In genomic region chr4:113758361-113758760, GRCh38 we compare ENCODE assay signal across 8 cellular contexts. TPM values are rescaled to one million over a fixed set of nuclear protein-coding genes. Genes with fewer than 3 reads are reported as not detected.
DNase-seq lines count a peak whose midpoint lies in the region; ATAC-seq, FAIRE-seq and TF ChIP-seq lines count a peak whose summit lies in the region.

No MANE protein-coding gene starts in this region.

- H3K27me3 ChIP-seq in CD4-positive, alpha-beta memory T cell (ENCODE audit: insufficient read depth, low read length), result no peaks in the 10 kb centered on the region
- H3K27me3 ChIP-seq in IMR-90 (ENCODE audit: control insufficient read depth, insufficient read depth, low read length) (no peaks in the 10 kb centered on the region), GM12878 (replicated peaks in 1 of 2; ENCODE audit: control insufficient read depth in 2 of 2, insufficient read depth in 2 of 2, low read length in 1 of 2) (no peaks in the 10 kb centered on the region), esophagus squamous epithelium (no peaks in the 10 kb centered on the region)

- no peaks in the 10 kb centered on the region for H3K27me3 Mint-ChIP-seq in CD4-positive, alpha-beta memory T cell
- H3K27me3 Mint-ChIP-seq in nephron progenitor cell (ENCODE audit: low read depth, poor library complexity), result no peaks in the 10 kb centered on the region

- no peaks in the 10 kb centered on the region for H3K9me3 ChIP-seq in CD4-positive, alpha-beta memory T cell (ENCODE audit: control insufficient read depth in 1 of 2, low read length in 2 of 2)
- H3K9me3 ChIP-seq in IMR-90 (ENCODE audit: control insufficient read depth, insufficient read depth, low read length) (no peaks in the 10 kb centered on the region), GM12878 (replicated peaks; ENCODE audit: control insufficient read depth, insufficient read depth, low read length) (no peaks in the 10 kb centered on the region), esophagus squamous epithelium (no peaks in the 10 kb centered on the region)

- no CpG with 5 or more reads among the region's 5 CpGs for WGBS in IMR-90 (ENCODE audit: extremely low coverage in 2 of 2, insufficient read length in 1 of 2), 2 experiments
- WGBS in GM12878 (ENCODE audit: insufficient coverage, insufficient replicate concordance, low lambda C conversion rate, missing lambda C conversion rate), result 95% methylated on average over 5 of the region's 5 CpGs
- 78 to 80% methylated on average over 5 of the region's 5 CpGs for WGBS in esophagus squamous epithelium, 2 donors

- H4K8ac ChIP-seq in IMR-90 (ENCODE audit: low read depth in 2 of 2, low read length in 2 of 2), result no peak overlapping the region; a peak in 1 of 4 replicates

- TF ChIP-seq EP300 in GM12878 (IDR thresholded peaks at IDR 0.05; ENCODE audit: borderline replicate concordance in 1 of 2, control insufficient read depth in 1 of 2, low read depth in 2 of 2, low read length in 2 of 2), result no peak

- POLR2A ChIA-PET in CD4-positive, alpha-beta memory T cell (lab: Charles Lee; ENCODE audit: partially characterized antibody), result interaction anchor here (0.9 to 1.6 kb wide), 2 partner anchors 80 to 211 kb away, joined by 4 to 5 read pairs; no protein-coding TSS in a partner anchor
- POLR2A ChIA-PET in IMR-90 (lab: Charles Lee; ENCODE audit: unreplicated experiment), result no interaction called here
- POLR2A ChIA-PET in GM12878 (lab: Charles Lee), result interaction anchor here (0.7 to 2.3 kb wide), 2 partner anchors 116 to 194 kb away, joined by 3 to 5 read pairs; no protein-coding TSS in a partner anchor

- peak overlapping the region; percentile 81 for H2BK5ac ChIP-seq in IMR-90 (ENCODE audit: low read depth, low read length, poor library complexity, severe bottlenecking)

- H3K9ac ChIP-seq in IMR-90 (ENCODE audit: low read depth, low read length) (peak overlapping the region; percentile 28; the same call in 1 of the 2 replicates), GM12878 (ENCODE audit: control insufficient read depth, insufficient read depth, low read length) (peak overlapping the region; percentile 91)

- H3K36me3 ChIP-seq in CD4-positive, alpha-beta memory T cell (ENCODE audit: insufficient read depth, low read length), result no peaks in the 10 kb centered on the region
- H3K36me3 ChIP-seq in IMR-90 (ENCODE audit: control insufficient read depth, insufficient read depth, low read length) (no peaks in the 10 kb centered on the region), GM12878 (ENCODE audit: control insufficient read depth in 2 of 2, insufficient read depth in 2 of 2, low read length in 1 of 2) (no peaks in the 10 kb centered on the region), esophagus squamous epithelium (peaks cover 0 to 10% (median 0%) of the 10 kb centered on the region in 3 donors)

- no peak overlapping the region for H3K18ac ChIP-seq in IMR-90 (ENCODE audit: low read depth, low read length)

- peaks cover 5 to 20% of the 10 kb centered on the region in 2 experiments; a peak in 3 of 4 replicates for H3K79me1 ChIP-seq in IMR-90 (ENCODE audit: low read depth in 1 of 2, low read length in 2 of 2)

- peaks cover 28 to 73% (median 33%) of the 10 kb centered on the region in 4 donors for H3K4me1 Mint-ChIP-seq in CD4-positive, alpha-beta memory T cell
- H3K4me1 Mint-ChIP-seq in nephron progenitor cell, result peaks cover 37% of the 10 kb centered on the region

- H3K4ac ChIP-seq in IMR-90 (ENCODE audit: low read depth, low read length), result no peak overlapping the region

- in situ Hi-C loops in IMR-90 (cut with MboI; ENCODE audit: low sequenced_read_pairs), result loop anchor here (10.0 kb wide), 1 partner anchor 214 kb away; no protein-coding TSS in a partner anchor
- in situ Hi-C loops in GM12878 (cut with MboI), result no loop called here

- H2BK15ac ChIP-seq in IMR-90 (ENCODE audit: low read depth, low read length), result no peak overlapping the region

- H4K20me1 ChIP-seq in IMR-90 (ENCODE audit: insufficient read depth, low read length), result no peaks in the 10 kb centered on the region; the same call in 1 of the 2 replicates
- no peaks in the 10 kb centered on the region for H4K20me1 ChIP-seq in GM12878 (ENCODE audit: control insufficient read depth, insufficient read depth)

- no peak for FAIRE-seq in GM12878 (lab: Jason Lieb, UNC)

- TF ChIP-seq RAD21 in IMR-90 (IDR thresholded peaks at IDR 0.05; ENCODE audit: low read length) (no peak), GM12878 (IDR thresholded peaks at IDR 0.05; ENCODE audit: insufficient read depth, low read depth, low read length) (no peak)

- H3K4me1 ChIP-seq in CD4-positive, alpha-beta memory T cell (ENCODE audit: insufficient read depth, low read length), result peaks cover 48% of the 10 kb centered on the region
- 0 out of 2 replicates have a peak, but pooled peaks cover 1% of the 10 kb centered on the region for H3K4me1 ChIP-seq in IMR-90 (ENCODE audit: control insufficient read depth, insufficient read depth, low read length)
- no peaks in the 10 kb centered on the region for H3K4me1 ChIP-seq in GM12878 (ENCODE audit: control insufficient read depth, insufficient read depth, low read length)
- peaks cover 0 to 44% (median 30%) of the 10 kb centered on the region in 3 donors for H3K4me1 ChIP-seq in esophagus squamous epithelium

- peak overlapping the region; percentile 78 for H3K4me2 ChIP-seq in IMR-90 (ENCODE audit: low read depth, low read length)
- H3K4me2 ChIP-seq in GM12878 (ENCODE audit: control insufficient read depth, insufficient read depth), result peak overlapping the region; percentile 69

- no peak overlapping the region for H3K23ac ChIP-seq in IMR-90 (ENCODE audit: low read depth, low read length)

- H3K27ac Mint-ChIP-seq in CD4-positive, alpha-beta memory T cell, result peak overlapping the region in 4 of 7 donors; percentile 24 to 77 (median 34)
- no peak overlapping the region for H3K27ac Mint-ChIP-seq in nephron progenitor cell

- no peak overlapping the region for H2AFZ ChIP-seq in IMR-90 (replicated peaks; ENCODE audit: low read length, poor library complexity)
- no peak overlapping the region for H2AFZ ChIP-seq in GM12878 (ENCODE audit: control insufficient read depth, low read depth, low read length)

- no peak overlapping the region for H2AK9ac ChIP-seq in IMR-90 (replicated peaks; ENCODE audit: low read depth, low read length, poor library complexity)

- no peak overlapping the region for H4K5ac ChIP-seq in IMR-90 (ENCODE audit: low read depth, low read length)

- intact Hi-C loops in CD4-positive, alpha-beta memory T cell (cut with micrococcal nuclease), result no loop called here
- intact Hi-C loops in IMR-90 (cut with micrococcal nuclease) (loop anchor here (1.0 to 5.0 kb wide), 2 partner anchors 76 to 290 kb away; no protein-coding TSS in a partner anchor), GM12878 (cut with micrococcal nuclease; ENCODE audit: unreplicated experiment) (no loop called here), esophagus squamous epithelium (cut with DNase I) (no loop called here)

- ATAC-seq in IMR-90 (ENCODE audit: low read depth) (no peak), GM12878 (no peak), HG03097 (IDR thresholded peaks at IDR 0.05; ENCODE audit: low FRiP score, unreplicated experiment) (no peak)

- H3K4me3 ChIP-seq in CD4-positive, alpha-beta memory T cell (ENCODE audit: low read length in 2 of 2), result no peak overlapping the region
- H3K4me3 ChIP-seq in IMR-90 (ENCODE audit: insufficient read depth, low read depth, low read length) (peak overlapping the region; percentile 23; the same call in 1 of the 2 replicates), GM12878 (peak overlapping the region; percentile 75), esophagus squamous epithelium (peak overlapping the region in 1 of 4 donors; percentile 84)

- CTCF ChIA-PET in CD4-positive, alpha-beta memory T cell (lab: Charles Lee; ENCODE audit: partially characterized antibody), result interaction anchor here (0.7 to 3.2 kb wide), 2 partner anchors 15 to 210 kb away, joined by 3 to 24 read pairs; no protein-coding TSS in a partner anchor
- CTCF ChIA-PET in IMR-90 (lab: Yijun Ruan, JAX) (interaction anchor here (1.0 to 1.4 kb wide), 2 partner anchors 211 to 363 kb away, joined by 3 to 7 read pairs; no protein-coding TSS in a partner anchor), GM12878 (lab: Yijun Ruan, JAX) (interaction anchor here (0.7 to 3.5 kb wide), 8 partner anchors 68 to 363 kb away, joined by 3 to 35 read pairs (median 3); no protein-coding TSS in a partner anchor)

- H3K36me3 Mint-ChIP-seq in CD4-positive, alpha-beta memory T cell, result peaks cover 9 to 28% of the 10 kb centered on the region in 2 donors
- H3K36me3 Mint-ChIP-seq in nephron progenitor cell (ENCODE audit: low read depth), result no peaks in the 10 kb centered on the region

- no peak overlapping the region for H3K27ac ChIP-seq in CD4-positive, alpha-beta memory T cell (ENCODE audit: low read depth, low read length)
- H3K27ac ChIP-seq in IMR-90 (ENCODE audit: insufficient read depth, low read length) (no peak overlapping the region; the same call in 1 of the 2 replicates), GM12878 (ENCODE audit: control insufficient read depth, insufficient read depth) (peak overlapping the region; percentile 69), esophagus squamous epithelium (no peak overlapping the region)

- peak overlapping the region; percentile 11; the same call in 1 of the 2 replicates for H3K14ac ChIP-seq in IMR-90 (replicated peaks; ENCODE audit: low read depth, low read length)

- no peak overlapping the region for H4K91ac ChIP-seq in IMR-90 (ENCODE audit: insufficient read depth, low read depth, low read length)

- no peak for DNase-seq in CD4-positive, alpha-beta memory T cell
- DNase-seq in IMR-90, result peak; percentile 81
- DNase-seq in GM12878 (ENCODE audit: low read depth, low spot score), result no peak
- DNase-seq in nephron progenitor cell, result no peak
- no peak for DNase-seq in NCI-H2029 treated with DMSO at 0.1 percent for 48 hours (lab: John Stamatoyannopoulos, UW)
- DNase-seq in foreskin melanocyte, result no peak
- DNase-seq in esophagus squamous epithelium (lab: John Stamatoyannopoulos, UW), result no peak

- SMC1A ChIA-PET in GM12878 (lab: Charles Lee; ENCODE audit: uncharacterized antibody, unreplicated experiment), result interaction anchor here (0.6 to 3.5 kb wide), 34 partner anchors 8 to 363 kb away, joined by 3 to 60 read pairs (median 4); no protein-coding TSS in a partner anchor

- H3K79me2 ChIP-seq in GM12878 (ENCODE audit: control insufficient read depth, insufficient read depth, low read length), result peaks cover 82% of the 10 kb centered on the region

- H3K9me3 Mint-ChIP-seq in CD4-positive, alpha-beta memory T cell, result peaks cover 0 to 7% (median 0%) of the 10 kb centered on the region in 8 donors
- no peaks in the 10 kb centered on the region for H3K9me3 Mint-ChIP-seq in nephron progenitor cell

- RAD21 ChIA-PET in GM12878 (lab: Charles Lee; ENCODE audit: unreplicated experiment), result interaction anchor here (0.7 to 3.5 kb wide), 26 partner anchors 9 to 620 kb away, joined by 3 to 72 read pairs (median 4); no protein-coding TSS in a partner anchor

- peak overlapping the region in 6 of 8 donors; percentile 28 to 97 (median 59) for H3K4me3 Mint-ChIP-seq in CD4-positive, alpha-beta memory T cell
- peak overlapping the region; percentile 95 for H3K4me3 Mint-ChIP-seq in nephron progenitor cell

- no peak overlapping the region for H2AK5ac ChIP-seq in IMR-90 (ENCODE audit: low read depth, low read length)

- H2BK20ac ChIP-seq in IMR-90 (ENCODE audit: low read depth, low read length), result no peak overlapping the region

- TF ChIP-seq CTCF in IMR-90 (conservative IDR thresholded peaks at IDR 0.05; ENCODE audit: low read depth, low read length) (no peak), GM12878 (IDR thresholded peaks at IDR 0.05 in 2 of 3, conservative IDR thresholded peaks at IDR 0.05 in 1 of 3; ENCODE audit: control insufficient read depth in 2 of 3, extremely low read depth in 1 of 3, insufficient read depth in 1 of 3, low read depth in 3 of 3, low read length in 3 of 3) (no peak), nephron progenitor cell (IDR thresholded peaks at IDR 0.05) (no peak), esophagus squamous epithelium (IDR thresholded peaks at IDR 0.05) (no peak)

- H3K56ac ChIP-seq in IMR-90 (ENCODE audit: extremely low read depth, insufficient read depth, low read length), result no peak overlapping the region

- no TSS peak for BruUV-seq in IMR-90 (replicated peaks; lab: Mats Ljungman, UMichigan)
- BruUV-seq in GM12878 (replicated peaks; lab: Mats Ljungman, UMichigan), result TSS peak; percentile 4

- H3K9me1 ChIP-seq in IMR-90 (ENCODE audit: insufficient read depth, low read length), result no peaks in the 10 kb centered on the region; the same call in 1 of the 2 replicates

- H2BK120ac ChIP-seq in IMR-90 (ENCODE audit: low read depth, low read length), result 0 out of 2 replicates have a peak overlapping the region, but pooled peaks have one; percentile 4

- dilution Hi-C loops in IMR-90 (cut with HindIII; ENCODE audit: low sequenced_read_pairs, unreplicated experiment), result no loop called here

- no peak for TF ChIP-seq POLR2A in IMR-90 (IDR thresholded peaks at IDR 0.05; ENCODE audit: low read depth, low read length)
- TF ChIP-seq POLR2A in GM12878 (IDR thresholded peaks at IDR 0.05; ENCODE audit: low read depth, low read length), result no peak
- no peak for TF ChIP-seq POLR2A in esophagus squamous epithelium (IDR thresholded peaks at IDR 0.05)

RNA-seq across cellular contexts. Expression of gene CAMK2D, which starts 3.2 kb away (rescaled TPM):
- 10 to 100 TPM; 32.1 to 36.4 TPM for total RNA-seq in CD4-positive, alpha-beta memory T cell
- 10 to 100 TPM; 15.5 to 15.8 TPM for polyA plus RNA-seq in CD4-positive, alpha-beta memory T cell
- total RNA-seq in IMR-90 (2012; rRNA removed), result 156 and 181 TPM in 2 replicates
- polyA plus RNA-seq in IMR-90 (2012; rRNA removed), result 38.0 and 44.6 TPM in 2 replicates
- polyA plus RNA-seq in IMR-90 (2012; cell fraction: cytosol; rRNA removed), result 10.4 and 11.5 TPM in 2 replicates
- polyA plus RNA-seq in IMR-90 (2012; cell fraction: nucleus; rRNA removed; ENCODE audit: low replicate concordance), result 8.5 and 39.2 TPM in 2 replicates
- total RNA-seq in GM12878 (2013; cell fraction: nucleolus; rRNA removed), result 201 and 205 TPM in 2 replicates
- total RNA-seq in GM12878 (2014; rRNA removed), result 13.4 and 15.3 TPM in 2 replicates
- total RNA-seq in GM12878 (2014; rRNA removed; fragmentation: Illumina TruSeq; extraction: Trizol), result 18.1 and 19.4 TPM in 2 replicates
- 15.7 and 17.9 TPM in 2 replicates for total RNA-seq in GM12878 (2021)
- polyA plus RNA-seq in GM12878 (2011; ENCODE audit: low read depth), result 11.9 TPM
- polyA plus RNA-seq in GM12878 (2011; rRNA removed), result 88.5 and 121 TPM in 2 replicates
- polyA plus RNA-seq in GM12878 (2011; cell fraction: cytosol; rRNA removed), result 35.3 and 42.7 TPM in 2 replicates
- polyA plus RNA-seq in GM12878 (2011; cell fraction: nucleus; rRNA removed), result 83.0 and 83.1 TPM in 2 replicates
- 13.3 and 21.3 TPM in 2 replicates for polyA plus RNA-seq in GM12878 (2012)
- 15.2 and 17.5 TPM in 2 replicates for polyA plus RNA-seq in GM12878 (2014; fragmentation: Illumina TruSeq; extraction: Trizol)
- polyA plus RNA-seq in GM12878 (2014; fragmentation: Nextera tagmentation; extraction: Ambion mirVana), result 10 to 100 TPM in 1 of 2 experiments, 1 to 10 TPM in 1; 6.9 to 10.2 TPM
- 7.5 and 10.4 TPM in 2 replicates for polyA plus RNA-seq in GM12878 (2014; rRNA removed)
- 10 to 100 TPM; 10.8 to 12.3 TPM for polyA plus RNA-seq in GM12878 (2016; fragmentation: Nextera tagmentation; extraction: Ambion mirVana)
- polyA minus RNA-seq in GM12878 (2011; rRNA and poly(A)+ RNA removed), result 125 and 156 TPM in 2 replicates
- polyA minus RNA-seq in GM12878 (2011; cell fraction: cytosol; rRNA and poly(A)+ RNA removed), result 50.9 and 53.1 TPM in 2 replicates
- polyA minus RNA-seq in GM12878 (2011; cell fraction: nucleus; rRNA and poly(A)+ RNA removed), result 254 and 438 TPM in 2 replicates
- 10 to 100 TPM; 30.7 to 47.7 (median 38.2) TPM for total RNA-seq in esophagus squamous epithelium

Comparison
In these comparisons a context has a peak if more than half of its experiments do, and no peak if none do; other contexts are left out.
1. H3K4me3 ChIP-seq: peak in IMR-90 (single experiment) and GM12878 (single experiment); none in CD4-positive, alpha-beta memory T cell (0 of 2).